Comparison of ENCODE assay signal across 29 cellular contexts in the genomic region with DNA sequence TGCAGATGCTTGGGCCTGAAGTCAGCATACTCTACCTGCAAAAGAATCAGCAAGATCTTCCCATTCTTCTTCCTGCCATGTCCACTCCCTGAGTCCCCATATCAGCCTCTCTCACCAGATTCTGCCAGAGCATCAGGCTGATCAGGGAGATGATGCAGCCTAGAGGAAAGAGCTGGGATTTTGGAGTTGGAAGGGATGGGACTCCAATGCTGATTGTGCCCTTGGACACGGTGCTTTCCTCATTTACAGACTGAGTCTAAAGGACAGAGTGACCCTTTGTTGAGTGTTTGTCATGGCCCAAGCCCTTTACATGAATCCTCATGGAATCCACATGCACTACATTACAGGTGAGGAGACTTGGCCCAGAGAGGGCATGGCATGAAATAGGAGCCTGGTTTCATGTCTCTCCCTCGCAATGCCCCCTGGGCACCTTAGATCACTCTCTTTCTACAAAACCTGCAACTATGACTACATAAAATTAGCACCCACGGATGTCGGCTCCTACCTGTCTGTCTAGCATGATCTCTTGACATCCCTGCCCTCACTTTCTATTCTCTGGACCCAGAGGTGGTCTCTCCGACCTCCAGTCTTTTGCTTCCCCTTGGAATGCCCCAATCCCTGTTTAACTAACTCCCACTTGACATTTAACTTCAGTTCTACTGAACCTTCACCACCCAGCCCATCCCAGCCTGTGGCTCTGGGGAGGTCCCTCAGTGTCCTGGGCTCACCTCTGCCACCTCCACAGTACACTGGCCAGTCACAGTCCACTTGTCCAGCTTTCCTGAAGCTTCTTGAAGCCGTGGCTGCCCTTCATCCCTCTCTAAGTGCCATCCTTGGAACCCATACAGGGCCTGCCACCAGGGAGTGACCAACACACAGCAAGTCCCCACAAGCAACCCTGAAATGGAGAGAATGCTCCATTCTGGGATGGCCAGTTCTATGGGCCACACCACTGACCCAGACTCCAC.
"Had no signal": no experiment of that assay in that cellular context is flagged by ENCODE, and none has a peak within 500 bp of the region (broad histone marks: within the 10 kb centered on the region; RNA-seq: fewer than 3 reads in every experiment).

No MANE protein-coding gene starts in this region.

- H3K4me3 Mint-ChIP-seq: activated CD4-positive, alpha-beta T cell treated with anti-CD3 and anti-CD28 coated beads, Interleukin-2, amount 10 ng/mL, durations not matched to agents 24 days and 14 days; activated CD8-positive, alpha-beta T cell treated with anti-CD3 and anti-CD28 coated beads for 36 hours; activated T-cell treated with anti-CD3 and anti-CD28 coated beads, Interleukin-2, amount 50 U/mL, for 4 hours; activated T-helper 17 cell treated with anti-CD3 and anti-CD28 coated beads, Interleukin-2, amount 50 U/mL, for 72 hours; naive thymus-derived CD8-positive, alpha-beta T cell; neural progenitor cell; stimulated activated memory B cell treated with anti-CD40 and anti-IgM and Interleukin-4, amounts not matched to agents 10 μg/mL and 1 μg/mL and 100 μg/mL, for 72 hours; stimulated activated naive CD8-positive, alpha-beta T cell treated with anti-CD3 and anti-CD28 coated beads, Interleukin-15, amount 100 ng/mL, for 72 hours; T-helper 17 cell had no signal

- H3K27me3 ChIP-seq: brain microvascular endothelial cell, gastrocnemius medialis, neural progenitor cell, upper lobe of left lung had no signal

- H3K9me3 ChIP-seq: gastrocnemius medialis, sigmoid colon, upper lobe of left lung had no signal

- H3K36me3 ChIP-seq: brain microvascular endothelial cell, gastrocnemius medialis, neural progenitor cell, sigmoid colon, upper lobe of left lung had no signal

- H3K36me3 Mint-ChIP-seq: naive thymus-derived CD8-positive, alpha-beta T cell; stimulated activated memory B cell treated with anti-CD40 and anti-IgM and Interleukin-4, amounts not matched to agents 10 μg/mL and 1 μg/mL and 100 μg/mL, for 72 hours had no signal

- H3K9me3 Mint-ChIP-seq: activated CD4-positive, alpha-beta T cell treated with anti-CD3 and anti-CD28 coated beads, Interleukin-2, amount 10 ng/mL, durations not matched to agents 24 days and 14 days; activated CD8-positive, alpha-beta T cell treated with anti-CD3 and anti-CD28 coated beads for 36 hours; activated T-cell treated with anti-CD3 and anti-CD28 coated beads, Interleukin-2, amount 50 U/mL, for 4 hours; activated T-helper 17 cell treated with anti-CD3 and anti-CD28 coated beads, Interleukin-2, amount 50 U/mL, for 72 hours; naive thymus-derived CD8-positive, alpha-beta T cell; neural progenitor cell; stimulated activated memory B cell treated with anti-CD40 and anti-IgM and Interleukin-4, amounts not matched to agents 10 μg/mL and 1 μg/mL and 100 μg/mL, for 72 hours; stimulated activated naive CD8-positive, alpha-beta T cell treated with anti-CD3 and anti-CD28 coated beads, Interleukin-15, amount 100 ng/mL, for 72 hours had no signal

- H3K9ac ChIP-seq: neural progenitor cell had no signal

- ATAC-seq: activated CD8-positive, alpha-beta T cell treated with anti-CD3 and anti-CD28 coated beads for 36 hours; activated T-cell treated with anti-CD3 and anti-CD28 coated beads, Interleukin-2, amount 50 U/mL, for 4 hours; activated T-helper 17 cell treated with anti-CD3 and anti-CD28 coated beads, Interleukin-2, amount 50 U/mL, for 72 hours; gastrocnemius medialis; left cardiac atrium; left ventricle myocardium superior; naive thymus-derived CD8-positive, alpha-beta T cell; stimulated activated memory B cell treated with anti-CD40 and anti-IgM and Interleukin-4, amounts not matched to agents 10 μg/mL and 1 μg/mL and 100 μg/mL, for 72 hours; stimulated activated naive CD8-positive, alpha-beta T cell treated with anti-CD3 and anti-CD28 coated beads, Interleukin-15, amount 100 ng/mL, for 72 hours; T-helper 17 cell had no signal

- H3K4me3 ChIP-seq: gastrocnemius medialis, neural progenitor cell, sigmoid colon, upper lobe of left lung had no signal

- H3K27ac ChIP-seq: brain microvascular endothelial cell, gastrocnemius medialis, neural progenitor cell, sigmoid colon, upper lobe of left lung had no signal

- H3K4me1 Mint-ChIP-seq: activated CD4-positive, alpha-beta T cell treated with anti-CD3 and anti-CD28 coated beads, Interleukin-2, amount 10 ng/mL, durations not matched to agents 24 days and 14 days; activated T-helper 17 cell treated with anti-CD3 and anti-CD28 coated beads, Interleukin-2, amount 50 U/mL, for 72 hours; naive thymus-derived CD8-positive, alpha-beta T cell; stimulated activated memory B cell treated with anti-CD40 and anti-IgM and Interleukin-4, amounts not matched to agents 10 μg/mL and 1 μg/mL and 100 μg/mL, for 72 hours; stimulated activated naive CD8-positive, alpha-beta T cell treated with anti-CD3 and anti-CD28 coated beads, Interleukin-15, amount 100 ng/mL, for 72 hours; T-helper 17 cell had no signal

- DNase-seq: activated CD4-positive, alpha-beta T cell treated with anti-CD3 and anti-CD28 coated beads, Interleukin-2, amount 10 ng/mL, durations not matched to agents 24 days and 14 days; activated CD4-positive, CD25-positive, alpha-beta regulatory T cell treated with anti-CD3 and anti-CD28 coated beads, Interleukin-2, amount 50 U/mL, for 72 hours; activated CD8-positive, alpha-beta T cell treated with anti-CD3 and anti-CD28 coated beads for 36 hours; activated gamma-delta T cell treated with Interleukin-2 at 50 U/mL for 16 hours; activated naive CD4-positive, alpha-beta T cell treated with anti-CD3 and anti-CD28 coated beads, Interleukin-2, amount 50 U/mL, for 16 hours; activated T-cell treated with anti-CD3 and anti-CD28 coated beads, Interleukin-2, amount 50 U/mL, for 4 hours; amniotic stem cell; brain microvascular endothelial cell; central memory CD4-positive, alpha-beta T cell; gastrocnemius medialis; glutamatergic neuron; left cardiac atrium; left ventricle myocardium superior; mammary epithelial cell; naive thymus-derived CD8-positive, alpha-beta T cell; sigmoid colon; small intestine; stimulated activated CD4-positive, alpha-beta T cell treated with anti-CD3 and anti-CD28 coated beads, Interleukin-1b, Interleukin-23, amount 100 ng/mL, for 48 hours; stimulated activated CD4-positive, alpha-beta T cell treated with anti-CD3 and anti-CD28 coated beads, Interleukin-4, amount 100 ng/mL, for 4 hours; stimulated activated CD8-positive, alpha-beta memory T cell treated with anti-CD3 and anti-CD28 coated beads, Interleukin-4, amount 100 ng/mL, for 48 hours; stimulated activated naive CD8-positive, alpha-beta T cell treated with anti-CD3 and anti-CD28 coated beads, Interleukin-15, amount 100 ng/mL, for 72 hours; substantia nigra; T-helper 17 cell; upper lobe of left lung had no signal

- H2AFZ ChIP-seq: neural progenitor cell had no signal

- H3K4me1 ChIP-seq: gastrocnemius medialis, neural progenitor cell, sigmoid colon, upper lobe of left lung had no signal

- FAIRE-seq: astrocyte, islet of Langerhans, small intestine had no signal

- H3K4me2 ChIP-seq: neural progenitor cell had no signal

- H3K27ac Mint-ChIP-seq: activated CD8-positive, alpha-beta T cell treated with anti-CD3 and anti-CD28 coated beads for 36 hours; activated T-helper 17 cell treated with anti-CD3 and anti-CD28 coated beads, Interleukin-2, amount 50 U/mL, for 72 hours; stimulated activated memory B cell treated with anti-CD40 and anti-IgM and Interleukin-4, amounts not matched to agents 10 μg/mL and 1 μg/mL and 100 μg/mL, for 72 hours; stimulated activated naive CD8-positive, alpha-beta T cell treated with anti-CD3 and anti-CD28 coated beads, Interleukin-15, amount 100 ng/mL, for 72 hours had no signal
